ENCODE assay signal across 19 cellular contexts in the genomic region with DNA sequence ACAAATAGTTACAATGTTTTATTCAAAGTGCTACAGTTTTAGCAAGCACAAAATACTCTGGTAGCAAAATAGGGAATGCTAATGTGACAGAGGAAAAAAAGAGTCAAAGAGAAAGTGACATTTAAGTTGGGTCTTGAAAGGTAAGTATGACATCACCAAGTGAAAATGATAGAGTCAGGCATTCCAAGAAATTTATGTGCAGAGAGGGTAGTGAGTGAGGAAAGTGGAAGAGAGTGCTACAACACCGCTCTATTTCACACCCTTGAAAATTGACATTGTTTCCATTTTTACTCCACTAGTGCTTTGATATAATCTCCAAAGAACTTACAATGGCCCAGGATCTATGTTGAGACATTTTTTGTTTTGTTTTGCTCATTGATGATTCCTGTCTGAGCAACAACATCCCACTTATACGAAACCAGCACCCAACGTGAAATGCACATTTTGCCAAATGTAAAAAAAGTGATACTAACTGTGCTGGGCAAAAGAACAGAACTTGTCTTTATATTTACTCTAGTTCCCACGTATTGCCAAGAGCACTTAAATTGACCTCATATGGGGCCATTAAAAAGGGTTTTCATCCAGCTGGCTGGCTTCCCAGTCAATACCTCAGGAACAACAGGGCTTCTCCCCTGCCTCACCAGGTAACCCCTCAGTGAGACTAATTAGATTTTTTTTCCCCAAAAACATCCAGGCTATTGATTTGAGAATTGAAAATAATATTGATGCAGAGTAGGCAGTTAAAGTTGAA.
A peak's percentile ranks its signal among the peaks of the same experiment; 100 is the strongest.
DNase-seq lines count a peak whose midpoint lies in the region; ATAC-seq and TF ChIP-seq lines count a peak whose summit lies in the region.
"Had no signal": no experiment of that assay in that cellular context is flagged by ENCODE, and none has a peak within 500 bp of the region (broad histone marks: within the 10 kb centered on the region; RNA-seq: fewer than 3 reads in every experiment).

No MANE protein-coding gene starts in this region.

- DNase-seq in activated T-cell treated with anti-CD3 and anti-CD28 coated beads, Interleukin-2, amount 50 U/mL, for 24 hours = no peak
- no peak for DNase-seq in activated T-cell treated with anti-CD3 and anti-CD28 coated beads, Interleukin-2, amount 50 U/mL, for 72 hours
- DNase-seq in NCI-H2081 treated with DMSO at 0.1 percent for 48 hours (lab: John Stamatoyannopoulos, UW) (peak; percentile 79), choroid plexus epithelial cell (ENCODE audit: low read depth) (peak; percentile 9), upper lobe of right lung (no peak), substantia nigra (lab: John Stamatoyannopoulos, UW) (no peak), HK-2 (ENCODE audit: unreplicated experiment) (no peak)
- DNase-seq: activated CD4-positive, alpha-beta T cell treated with anti-CD3 and anti-CD28 coated beads for 4 hours; activated naive CD4-positive, alpha-beta T cell treated with anti-CD3 and anti-CD28 coated beads for 36 hours; C1 segment of cervical spinal cord; DND-41; foreskin keratinocyte; hypothalamus; Karpas-422; NCI-H187; nephron progenitor cell had no signal

- H3K9me3 ChIP-seq in upper lobe of right lung = no peaks in the 10 kb centered on the region

- TF ChIP-seq CTCF in choroid plexus epithelial cell (conservative IDR thresholded peaks at IDR 0.05; ENCODE audit: low read depth, low read length) = no peak
- no peak for TF ChIP-seq CTCF in upper lobe of right lung (IDR thresholded peaks at IDR 0.05)

- no peaks in the 10 kb centered on the region for H3K36me3 Mint-ChIP-seq in activated T-cell treated with anti-CD3 and anti-CD28 coated beads, Interleukin-2, amount 50 U/mL, for 24 hours (ENCODE audit: low read depth)
- H3K36me3 Mint-ChIP-seq in activated T-cell treated with anti-CD3 and anti-CD28 coated beads, Interleukin-2, amount 50 U/mL, for 72 hours (ENCODE audit: insufficient read depth in 2 of 2) = peaks cover 0 to 2% of the 10 kb centered on the region in 2 donors

- peak overlapping the region; percentile 2 for H3K27ac Mint-ChIP-seq in activated T-cell treated with anti-CD3 and anti-CD28 coated beads, Interleukin-2, amount 50 U/mL, for 24 hours
- no peak overlapping the region for H3K27ac Mint-ChIP-seq in activated T-cell treated with anti-CD3 and anti-CD28 coated beads, Interleukin-2, amount 50 U/mL, for 72 hours
- H3K27ac Mint-ChIP-seq: activated naive CD4-positive, alpha-beta T cell treated with anti-CD3 and anti-CD28 coated beads for 36 hours; nephron progenitor cell had no signal

- H3K27me3 ChIP-seq in upper lobe of right lung = no peaks in the 10 kb centered on the region
- H3K27me3 ChIP-seq: foreskin keratinocyte had no signal

- H3K27ac ChIP-seq in upper lobe of right lung (no peak overlapping the region), substantia nigra (ENCODE audit: low read depth, low read length, poor library complexity, severe bottlenecking) (no peak overlapping the region)
- H3K27ac ChIP-seq: foreskin keratinocyte, thoracic aorta had no signal

- no peaks in the 10 kb centered on the region for H3K4me1 ChIP-seq in upper lobe of right lung
- H3K4me1 ChIP-seq: foreskin keratinocyte had no signal

- no peak overlapping the region for H3K4me3 Mint-ChIP-seq in activated T-cell treated with anti-CD3 and anti-CD28 coated beads, Interleukin-2, amount 50 U/mL, for 24 hours
- no peak overlapping the region for H3K4me3 Mint-ChIP-seq in activated T-cell treated with anti-CD3 and anti-CD28 coated beads, Interleukin-2, amount 50 U/mL, for 72 hours
- H3K4me3 Mint-ChIP-seq: activated naive CD4-positive, alpha-beta T cell treated with anti-CD3 and anti-CD28 coated beads for 36 hours; nephron progenitor cell had no signal

- peaks cover 10% of the 10 kb centered on the region for H3K4me1 Mint-ChIP-seq in activated T-cell treated with anti-CD3 and anti-CD28 coated beads, Interleukin-2, amount 50 U/mL, for 24 hours (ENCODE audit: low read depth)
- peaks cover 9% of the 10 kb centered on the region for H3K4me1 Mint-ChIP-seq in activated T-cell treated with anti-CD3 and anti-CD28 coated beads, Interleukin-2, amount 50 U/mL, for 72 hours (ENCODE audit: low read depth)
- H3K4me1 Mint-ChIP-seq: nephron progenitor cell had no signal

- no peak for ATAC-seq in activated T-cell treated with anti-CD3 and anti-CD28 coated beads, Interleukin-2, amount 50 U/mL, for 72 hours (replicated peaks in 1 of 2)
- peak; percentile 36 for ATAC-seq in upper lobe of right lung
- no peak for ATAC-seq in GM18502 (IDR thresholded peaks at IDR 0.05; ENCODE audit: poor library complexity, unreplicated experiment)
- ATAC-seq: foreskin keratinocyte had no signal

- H3K4me3 ChIP-seq in choroid plexus epithelial cell (ENCODE audit: low read depth, low read length) (no peak overlapping the region), upper lobe of right lung (no peak overlapping the region)
- H3K4me3 ChIP-seq: smooth muscle cell, thoracic aorta had no signal

- peaks cover 27% of the 10 kb centered on the region for H3K27me3 Mint-ChIP-seq in activated T-cell treated with anti-CD3 and anti-CD28 coated beads, Interleukin-2, amount 50 U/mL, for 24 hours
- H3K27me3 Mint-ChIP-seq in activated T-cell treated with anti-CD3 and anti-CD28 coated beads, Interleukin-2, amount 50 U/mL, for 72 hours (ENCODE audit: low read depth) = peaks cover 41% of the 10 kb centered on the region

- intact Hi-C loops in upper lobe of right lung (cut with DNase I) = no loop called here

- no peaks in the 10 kb centered on the region for H3K9me3 Mint-ChIP-seq in activated T-cell treated with anti-CD3 and anti-CD28 coated beads, Interleukin-2, amount 50 U/mL, for 24 hours
- H3K9me3 Mint-ChIP-seq in activated T-cell treated with anti-CD3 and anti-CD28 coated beads, Interleukin-2, amount 50 U/mL, for 72 hours = peaks cover 2 to 4% of the 10 kb centered on the region in 2 donors
- H3K9me3 Mint-ChIP-seq: activated naive CD4-positive, alpha-beta T cell treated with anti-CD3 and anti-CD28 coated beads for 36 hours had no signal

- no peaks in the 10 kb centered on the region for H3K36me3 ChIP-seq in upper lobe of right lung
- H3K36me3 ChIP-seq: thoracic aorta had no signal

Comparison
In these comparisons a context has a peak if more than half of its experiments do, and no peak if none do; other contexts are left out.
1. DNase-seq: peak in NCI-H2081 treated with DMSO at 0.1 percent for 48 hours (single experiment) and choroid plexus epithelial cell (single experiment); none in activated T-cell treated with anti-CD3 and anti-CD28 coated beads, Interleukin-2, amount 50 U/mL, for 24 hours (single experiment), activated T-cell treated with anti-CD3 and anti-CD28 coated beads, Interleukin-2, amount 50 U/mL, for 72 hours (0 of 2), upper lobe of right lung (single experiment), substantia nigra (0 of 49) and HK-2 (single experiment).